26 cellular contexts compared by ENCODE assay signal in genomic region chr1:113749402-113749801, GRCh38.
"Had no signal": no experiment of that assay in that cellular context is flagged by ENCODE, and none has a peak within 500 bp of the region (broad histone marks: within the 10 kb centered on the region; RNA-seq: fewer than 3 reads in every experiment).

No MANE protein-coding gene starts in this region.

- ATAC-seq: left colon, left lung, lower lobe of right lung, natural killer cell, right lobe of liver had no signal

- H3K27me3 ChIP-seq: left lung, ovary, right atrium auricular region, right lobe of liver, stomach, testis, thyroid gland, transverse colon, upper lobe of left lung, vagina had no signal

- FAIRE-seq: islet of Langerhans, kidney had no signal

- H3K9me3 Mint-ChIP-seq: immature natural killer cell, naive B cell, natural killer cell had no signal

- H3K27ac Mint-ChIP-seq: progenitor cell of endocrine pancreas had no signal

- H3K9me3 ChIP-seq: left lung, lower lobe of right lung, ovary, right atrium auricular region, right lobe of liver, stomach, testis, thyroid gland, transverse colon, upper lobe of left lung, vagina had no signal

- H3K36me3 ChIP-seq: ovary, right atrium auricular region, vagina had no signal

- H3K27me3 Mint-ChIP-seq: naive B cell, progenitor cell of endocrine pancreas had no signal

- H3K4me3 Mint-ChIP-seq: immature natural killer cell, naive B cell, natural killer cell had no signal

- H3K36me3 Mint-ChIP-seq: natural killer cell had no signal

- DNase-seq: hypothalamus; immature natural killer cell; kidney; left colon; left lung; lower lobe of right lung; mammary epithelial cell; mesenchymal stem cell; naive B cell; natural killer cell; ovary; right lobe of liver; stimulated activated CD4-positive, alpha-beta T cell treated with anti-CD3 and anti-CD28 coated beads, Interleukin-12 subunit alpha, Interleukin-12 subunit beta, amount 100 ng/mL, for 4 hours; stimulated activated CD4-positive, alpha-beta T cell treated with anti-CD3 and anti-CD28 coated beads, Interleukin-15, amount 100 ng/mL, for 24 hours; stimulated activated CD4-positive, alpha-beta T cell treated with anti-CD3 and anti-CD28 coated beads, Interleukin-2, amount 100 ng/mL, for 24 hours; stimulated activated CD4-positive, alpha-beta T cell treated with anti-CD3 and anti-CD28 coated beads, Interleukin-4, amount 100 ng/mL, for 1 hour; stimulated activated naive CD4-positive, alpha-beta T cell treated with Interleukin-2 at 50 U/mL for 16 hours; stomach; testis; thyroid gland; transverse colon; upper lobe of left lung had no signal

- H3K4me3 ChIP-seq: left lung, lower lobe of right lung, ovary, right atrium auricular region, right lobe of liver, stomach, testis, thyroid gland, transverse colon, upper lobe of left lung, vagina had no signal

- H3K27ac ChIP-seq: left lung, lower lobe of right lung, ovary, right atrium auricular region, right lobe of liver, stomach, testis, thyroid gland, transverse colon, upper lobe of left lung, vagina had no signal

- H3K4me1 ChIP-seq: left lung, lower lobe of right lung, right atrium auricular region, testis, thyroid gland, upper lobe of left lung, vagina had no signal
